Comparison of ENCODE assay signal across 17 cellular contexts in the genomic region with DNA sequence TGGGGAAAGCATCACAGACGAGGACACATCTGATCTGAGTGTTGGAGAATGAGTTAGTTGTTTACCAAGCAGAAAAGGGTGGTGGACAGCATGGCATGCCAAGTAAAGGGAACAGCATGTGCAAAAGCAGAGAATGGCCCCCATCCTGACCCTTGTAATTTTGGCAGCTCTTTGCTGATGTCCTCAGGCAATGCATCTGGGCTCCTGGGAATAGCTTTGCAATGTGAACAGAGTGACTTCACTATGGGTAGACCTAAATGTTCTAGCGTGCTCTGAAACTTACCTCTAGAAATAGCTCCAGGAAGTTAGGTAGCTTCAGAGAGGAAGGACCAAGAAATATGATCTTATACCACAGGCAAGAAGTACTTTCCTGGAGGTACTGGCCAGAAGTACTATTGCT.
A peak's percentile ranks its signal among the peaks of the same experiment; 100 is the strongest.
DNase-seq lines count a peak whose midpoint lies in the region; ATAC-seq and TF ChIP-seq lines count a peak whose summit lies in the region.
"Had no signal": no experiment of that assay in that cellular context is flagged by ENCODE, and none has a peak within 500 bp of the region (broad histone marks: within the 10 kb centered on the region; RNA-seq: fewer than 3 reads in every experiment).

No MANE protein-coding gene starts in this region.

- H3K36me3 Mint-ChIP-seq in progenitor cell of endocrine pancreas (ENCODE audit: insufficient read depth) = peaks cover 6% of the 10 kb centered on the region
- H3K36me3 Mint-ChIP-seq: WTC11 had no signal

- peaks cover 8% of the 10 kb centered on the region for H3K9me3 Mint-ChIP-seq in progenitor cell of endocrine pancreas (ENCODE audit: low read depth)
- H3K9me3 Mint-ChIP-seq: stimulated activated naive CD8-positive, alpha-beta T cell treated with anti-CD3 and anti-CD28 coated beads, Interleukin-15, amount 100 ng/mL, for 72 hours; WTC11 had no signal

- ATAC-seq in HG02870 (IDR thresholded peaks at IDR 0.05; ENCODE audit: unreplicated experiment) = peak; percentile 35
- peak; percentile 31 for ATAC-seq in esophagus mucosa
- ATAC-seq: body of pancreas; stimulated activated naive CD8-positive, alpha-beta T cell treated with anti-CD3 and anti-CD28 coated beads, Interleukin-15, amount 100 ng/mL, for 72 hours; WTC11 had no signal

- DNase-seq in EL = peak; percentile 18
- no peak for DNase-seq in progenitor cell of endocrine pancreas (ENCODE audit: low spot score, unreplicated experiment)
- no peak for DNase-seq in epidermal melanocyte (ENCODE audit: insufficient read length, low spot score)
- no peak for DNase-seq in HK-2 (ENCODE audit: unreplicated experiment)
- no peak for DNase-seq in NCI-H524 treated with DMSO at 0.1 percent for 48 hours (lab: John Stamatoyannopoulos, UW)
- DNase-seq: activated naive CD4-positive, alpha-beta T cell treated with Interleukin-2 at 50 U/mL for 16 hours; body of pancreas; DMS53; effector CD8-positive, alpha-beta T cell; H7; NCI-H1417; NCI-H446; PC-9; stimulated activated naive CD8-positive, alpha-beta T cell treated with anti-CD3 and anti-CD28 coated beads, Interleukin-15, amount 100 ng/mL, for 72 hours had no signal

- H3K27me3 Mint-ChIP-seq in progenitor cell of endocrine pancreas = no peaks in the 10 kb centered on the region
- H3K27me3 Mint-ChIP-seq: stimulated activated naive CD8-positive, alpha-beta T cell treated with anti-CD3 and anti-CD28 coated beads, Interleukin-15, amount 100 ng/mL, for 72 hours had no signal

- H3K27ac Mint-ChIP-seq in progenitor cell of endocrine pancreas = peak overlapping the region; percentile 1
- H3K27ac Mint-ChIP-seq: stimulated activated naive CD8-positive, alpha-beta T cell treated with anti-CD3 and anti-CD28 coated beads, Interleukin-15, amount 100 ng/mL, for 72 hours; WTC11 had no signal

- no peaks in the 10 kb centered on the region for H3K4me1 Mint-ChIP-seq in progenitor cell of endocrine pancreas (ENCODE audit: low read depth)

- no peak for TF ChIP-seq CTCF in progenitor cell of endocrine pancreas (IDR thresholded peaks at IDR 0.05; ENCODE audit: unreplicated experiment)

- no peak overlapping the region for H3K4me3 Mint-ChIP-seq in progenitor cell of endocrine pancreas (ENCODE audit: low read depth)
- H3K4me3 Mint-ChIP-seq: stimulated activated naive CD8-positive, alpha-beta T cell treated with anti-CD3 and anti-CD28 coated beads, Interleukin-15, amount 100 ng/mL, for 72 hours; WTC11 had no signal
